22 cellular contexts compared by ENCODE assay signal in the genomic region with DNA sequence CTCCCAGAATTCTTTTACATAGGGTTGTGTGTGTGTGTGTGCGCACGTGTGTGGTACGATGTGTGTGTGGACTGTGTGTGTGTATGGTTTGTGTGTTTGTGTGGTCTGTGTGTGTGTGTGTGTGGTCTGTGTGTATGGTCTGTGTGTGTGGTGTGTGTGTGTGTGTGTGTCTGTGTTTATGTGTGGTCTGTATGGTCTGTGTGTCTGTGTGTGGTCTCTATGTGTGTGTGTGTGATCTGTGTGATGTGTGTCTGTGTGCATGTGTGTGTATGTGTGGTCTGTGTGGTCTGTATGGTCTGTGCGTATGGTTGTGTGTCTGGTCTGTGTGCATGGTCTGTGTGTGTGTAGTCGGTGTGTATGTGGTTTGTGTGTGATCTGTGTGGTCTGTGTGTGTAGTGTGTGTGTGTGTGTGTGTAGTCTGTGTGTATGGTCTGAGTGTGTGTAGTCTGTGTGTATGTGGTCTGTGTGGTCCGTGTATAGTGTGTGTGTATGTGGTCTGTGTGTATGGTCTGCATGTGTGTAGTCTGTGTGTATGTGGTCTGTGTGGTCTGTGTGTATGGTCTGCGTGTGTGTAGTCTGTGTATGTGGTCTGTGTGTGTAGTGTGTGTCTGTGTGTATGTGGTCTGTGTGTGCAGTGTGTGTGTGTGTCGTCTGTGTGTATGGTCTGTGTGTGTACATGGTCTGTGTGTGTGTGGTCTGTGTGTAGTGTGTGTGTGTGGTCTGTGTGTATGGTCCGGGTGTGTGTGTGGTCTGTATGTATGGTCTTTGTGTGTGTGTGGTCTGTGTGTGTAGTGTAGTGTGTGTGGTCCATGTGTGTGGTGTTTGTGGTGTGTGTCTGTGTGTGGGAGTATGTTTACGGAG. TPM values are rescaled to one million over a fixed set of nuclear protein-coding genes. Genes with fewer than 3 reads are reported as not detected.
DNase-seq lines count a peak whose midpoint lies in the region; ATAC-seq, FAIRE-seq and TF ChIP-seq lines count a peak whose summit lies in the region.
"Had no signal": no experiment of that assay in that cellular context is flagged by ENCODE, and none has a peak within 500 bp of the region (broad histone marks: within the 10 kb centered on the region; RNA-seq: fewer than 3 reads in every experiment).

No MANE protein-coding gene starts in this region.

- H3K27ac ChIP-seq in SK-N-SH (ENCODE audit: low read depth in 2 of 2, low read length in 1 of 2) (no peak overlapping the region), GM12878 (ENCODE audit: control insufficient read depth, insufficient read depth) (no peak overlapping the region), urinary bladder (ENCODE audit: low read depth) (peak overlapping the region; percentile 58)
- H3K27ac ChIP-seq: RWPE1, suprapubic skin had no signal

- no peaks in the 10 kb centered on the region for H3K36me3 Mint-ChIP-seq in natural killer cell treated with Interleukin-12 subunit alpha and Interleukin-12 subunit beta and Interleukin-15 and Interleukin-18, amount 100 ng/mL, for 72 hours
- H3K36me3 Mint-ChIP-seq: IgD-negative memory B cell had no signal

- H3F3A ChIP-seq in SK-N-SH (replicated peaks; ENCODE audit: insufficient read depth) = no peaks in the 10 kb centered on the region

- TF ChIP-seq EP300 in SK-N-SH (IDR thresholded peaks at IDR 0.05; ENCODE audit: borderline replicate concordance in 1 of 2, low read depth in 1 of 2, low read length in 1 of 2) (no peak), GM12878 (IDR thresholded peaks at IDR 0.05; ENCODE audit: borderline replicate concordance in 1 of 2, control insufficient read depth in 1 of 2, low read depth in 2 of 2, low read length in 2 of 2) (no peak)

- RAD21 ChIA-PET in GM12878 (lab: Charles Lee; ENCODE audit: unreplicated experiment) = no interaction called here

- H3K4me2 ChIP-seq in SK-N-SH (peak overlapping the region; percentile 13), GM12878 (ENCODE audit: control insufficient read depth, insufficient read depth) (no peak overlapping the region)

- CTCF ChIA-PET in SK-N-SH (lab: Yijun Ruan, JAX) (interaction anchor here (0.6 to 1.7 kb wide), 4 partner anchors 10 to 421 kb away, joined by 3 to 7 read pairs (median 4); no protein-coding TSS in a partner anchor), GM12878 (lab: Yijun Ruan, JAX) (no interaction called here)

- no TSS peak for BruUV-seq in GM12878 (replicated peaks; lab: Mats Ljungman, UMichigan)

- 68% methylated on average over 10 of the region's 10 CpGs for WGBS in SK-N-SH (ENCODE audit: low lambda C conversion rate)
- 46% methylated on average over 10 of the region's 10 CpGs for WGBS in GM12878 (ENCODE audit: insufficient coverage, insufficient replicate concordance, low lambda C conversion rate, missing lambda C conversion rate)
- 66% methylated on average over 10 of the region's 10 CpGs for WGBS in urinary bladder

- ATAC-seq in SK-N-SH treated with all-trans-retinoic acid at 6 μM for 48 hours (no peak), GM12878 (no peak), GM21515 (IDR thresholded peaks at IDR 0.05; ENCODE audit: unreplicated experiment) (no peak)
- ATAC-seq in natural killer cell treated with Interleukin-12 subunit alpha and Interleukin-12 subunit beta and Interleukin-15 and Interleukin-18, amount 100 ng/mL, for 72 hours = peak; percentile 10 to 30
- ATAC-seq: activated T-cell treated with anti-CD3 and anti-CD28 coated beads, Interleukin-2, amount 50 U/mL, for 72 hours; naive thymus-derived CD8-positive, alpha-beta T cell; T-helper 17 cell had no signal

- DNase-seq in SK-N-SH (no peak), GM12878 (ENCODE audit: low read depth, low spot score) (no peak)
- DNase-seq in natural killer cell treated with Interleukin-12 subunit alpha and Interleukin-12 subunit beta and Interleukin-15 and Interleukin-18, amount 100 ng/mL, for 72 hours (ENCODE audit: low spot score) = no peak
- DNase-seq in activated CD4-positive, alpha-beta T cell treated with anti-CD3 and anti-CD28 coated beads, Interleukin-2, amount 50 U/mL, for 1 hour = no peak
- DNase-seq in stimulated activated CD4-positive, alpha-beta T cell treated with anti-CD3 and anti-CD28 coated beads, Interleukin-4, amount 100 ng/mL, for 1 hour = no peak
- DNase-seq: 8988T; activated CD4-positive, alpha-beta T cell treated with anti-CD3 and anti-CD28 coated beads, Interleukin-2, amount 50 U/mL, for 4 hours; activated naive CD4-positive, alpha-beta T cell; activated T-cell treated with anti-CD3 and anti-CD28 coated beads, Interleukin-2, amount 50 U/mL, for 72 hours; CD4-positive, alpha-beta T cell; dorsolateral prefrontal cortex; naive thymus-derived CD8-positive, alpha-beta T cell; stimulated activated naive CD4-positive, alpha-beta T cell; T-helper 17 cell had no signal

- H3K9ac ChIP-seq in SK-N-SH = no peak overlapping the region
- no peak overlapping the region for H3K9ac ChIP-seq in GM12878 (ENCODE audit: control insufficient read depth, insufficient read depth, low read length)

- no peaks in the 10 kb centered on the region for H3K9me3 ChIP-seq in SK-N-SH
- no peaks in the 10 kb centered on the region for H3K9me3 ChIP-seq in GM12878 (replicated peaks; ENCODE audit: control insufficient read depth, insufficient read depth, low read length)
- H3K9me3 ChIP-seq: suprapubic skin had no signal

- SMC1A ChIA-PET in GM12878 (lab: Charles Lee; ENCODE audit: uncharacterized antibody, unreplicated experiment) = no interaction called here

- no peak for TF ChIP-seq CTCF in SK-N-SH (IDR thresholded peaks at IDR 0.05)
- no peak for TF ChIP-seq CTCF in GM12878 (IDR thresholded peaks at IDR 0.05 in 2 of 3, conservative IDR thresholded peaks at IDR 0.05 in 1 of 3; ENCODE audit: control insufficient read depth in 2 of 3, extremely low read depth in 1 of 3, insufficient read depth in 1 of 3, low read depth in 3 of 3, low read length in 3 of 3)

- H2AFZ ChIP-seq in SK-N-SH (ENCODE audit: low read depth) (no peak overlapping the region), GM12878 (ENCODE audit: control insufficient read depth, low read depth, low read length) (no peak overlapping the region)

- H3K4me3 ChIP-seq in SK-N-SH (ENCODE audit: low read depth in 2 of 2, low read length in 1 of 2) (no peak overlapping the region), GM12878 (no peak overlapping the region), urinary bladder (ENCODE audit: low read depth, low read length) (no peak overlapping the region)
- H3K4me3 ChIP-seq: suprapubic skin had no signal

- peak; percentile 78 for FAIRE-seq in GM12878 (lab: Jason Lieb, UNC)
- FAIRE-seq: frontal cortex, TTC549 had no signal

- intact Hi-C loops in GM12878 (cut with micrococcal nuclease; ENCODE audit: unreplicated experiment) = no loop called here

- TF ChIP-seq POLR2A in GM12878 (IDR thresholded peaks at IDR 0.05; ENCODE audit: low read depth, low read length) = no peak

- H3K9me3 Mint-ChIP-seq in natural killer cell treated with Interleukin-12 subunit alpha and Interleukin-12 subunit beta and Interleukin-15 and Interleukin-18, amount 100 ng/mL, for 72 hours = no peaks in the 10 kb centered on the region
- H3K9me3 Mint-ChIP-seq: activated T-cell treated with anti-CD3 and anti-CD28 coated beads, Interleukin-2, amount 50 U/mL, for 72 hours; CD4-positive, alpha-beta T cell; IgD-negative memory B cell had no signal

- H3K4me1 ChIP-seq in SK-N-SH (ENCODE audit: control insufficient read depth in 1 of 2, insufficient read depth in 2 of 2, low read depth in 1 of 2, low read length in 1 of 2) (peaks cover 0 to 13% of the 10 kb centered on the region in 2 experiments; a peak in 1 of 4 replicates), GM12878 (ENCODE audit: control insufficient read depth, insufficient read depth, low read length) (no peaks in the 10 kb centered on the region), urinary bladder (ENCODE audit: insufficient read depth) (no peaks in the 10 kb centered on the region)

- H3K36me3 ChIP-seq in SK-N-SH (replicated peaks in 1 of 2; ENCODE audit: control insufficient read depth in 1 of 2, insufficient read depth in 2 of 2, low read length in 1 of 2) (no peaks in the 10 kb centered on the region), GM12878 (ENCODE audit: control insufficient read depth in 2 of 2, insufficient read depth in 2 of 2, low read length in 1 of 2) (no peaks in the 10 kb centered on the region), urinary bladder (ENCODE audit: insufficient read depth) (no peaks in the 10 kb centered on the region)
- H3K36me3 ChIP-seq: suprapubic skin had no signal

- H3K79me2 ChIP-seq in SK-N-SH (ENCODE audit: insufficient read depth) (no peaks in the 10 kb centered on the region), GM12878 (ENCODE audit: control insufficient read depth, insufficient read depth, low read length) (no peaks in the 10 kb centered on the region)

- H3K27me3 Mint-ChIP-seq in natural killer cell treated with Interleukin-12 subunit alpha and Interleukin-12 subunit beta and Interleukin-15 and Interleukin-18, amount 100 ng/mL, for 72 hours = no peaks in the 10 kb centered on the region
- H3K27me3 Mint-ChIP-seq: CD4-positive, alpha-beta T cell; naive thymus-derived CD8-positive, alpha-beta T cell; T-helper 17 cell had no signal

- no peaks in the 10 kb centered on the region for H3K9me2 ChIP-seq in SK-N-SH

- H3K4me3 Mint-ChIP-seq in natural killer cell treated with Interleukin-12 subunit alpha and Interleukin-12 subunit beta and Interleukin-15 and Interleukin-18, amount 100 ng/mL, for 72 hours = no peak overlapping the region
- H3K4me3 Mint-ChIP-seq: activated T-cell treated with anti-CD3 and anti-CD28 coated beads, Interleukin-2, amount 50 U/mL, for 72 hours; CD4-positive, alpha-beta T cell; IgD-negative memory B cell; naive thymus-derived CD8-positive, alpha-beta T cell; T-helper 17 cell had no signal

- H3K27ac Mint-ChIP-seq in natural killer cell treated with Interleukin-12 subunit alpha and Interleukin-12 subunit beta and Interleukin-15 and Interleukin-18, amount 100 ng/mL, for 72 hours = no peak overlapping the region
- H3K27ac Mint-ChIP-seq: activated T-cell treated with anti-CD3 and anti-CD28 coated beads, Interleukin-2, amount 50 U/mL, for 72 hours; CD4-positive, alpha-beta T cell; IgD-negative memory B cell; naive thymus-derived CD8-positive, alpha-beta T cell; T-helper 17 cell had no signal

- POLR2A ChIA-PET in SK-N-SH (lab: Yijun Ruan, JAX) (interaction anchor here (0.6 kb wide), 1 partner anchor 23 kb away, joined by 3 read pairs; no protein-coding TSS in a partner anchor), GM12878 (lab: Charles Lee) (no interaction called here)

- in situ Hi-C loops in GM12878 (cut with MboI) = no loop called here

- H4K20me1 ChIP-seq in SK-N-SH (ENCODE audit: insufficient read depth) (no peaks in the 10 kb centered on the region), GM12878 (ENCODE audit: control insufficient read depth, insufficient read depth) (no peaks in the 10 kb centered on the region)

- TF ChIP-seq RAD21 in SK-N-SH (IDR thresholded peaks at IDR 0.05; ENCODE audit: low read length) (no peak), GM12878 (IDR thresholded peaks at IDR 0.05; ENCODE audit: insufficient read depth, low read depth, low read length) (no peak)

- H3K4me1 Mint-ChIP-seq in natural killer cell treated with Interleukin-12 subunit alpha and Interleukin-12 subunit beta and Interleukin-15 and Interleukin-18, amount 100 ng/mL, for 72 hours (ENCODE audit: low read depth in 2 of 2) = no peaks in the 10 kb centered on the region
- H3K4me1 Mint-ChIP-seq: IgD-negative memory B cell, T-helper 17 cell had no signal

- H3K27me3 ChIP-seq in SK-N-SH (ENCODE audit: insufficient read depth) = no peaks in the 10 kb centered on the region
- peaks cover 0 to 1% of the 10 kb centered on the region in 2 experiments; a peak in 1 of 4 replicates for H3K27me3 ChIP-seq in GM12878 (replicated peaks in 1 of 2; ENCODE audit: control insufficient read depth in 2 of 2, insufficient read depth in 2 of 2, low read length in 1 of 2)
- H3K27me3 ChIP-seq: dorsolateral prefrontal cortex, suprapubic skin had no signal

RNA-seq across cellular contexts. Expression of gene RHOU, which starts 46.8 kb away (rescaled TPM):
- polyA plus RNA-seq in SK-N-SH (2012; rRNA removed) (0.36 and 0.44 TPM in 2 replicates), GM12878 (2011; rRNA removed) (not detected in 2 replicates), GM12878 (2014; fragmentation: Illumina TruSeq; extraction: Trizol) (not detected in 2 replicates), GM12878 (2014; fragmentation: Nextera tagmentation; extraction: Ambion mirVana) (not detected), GM12878 (2014; rRNA removed) (not detected in 2 replicates), GM12878 (2016; fragmentation: Nextera tagmentation; extraction: Ambion mirVana) (not detected), urinary bladder (44.0 TPM)
- 0.57 and 0.62 TPM in 2 replicates for polyA plus RNA-seq in SK-N-SH (2012; cell fraction: cytosol; rRNA removed)
- 0.16 and 0.25 TPM in 2 replicates for polyA plus RNA-seq in SK-N-SH (2012; cell fraction: nucleus; rRNA removed)
- not detected in 2 replicates for total RNA-seq in GM12878 (2013; cell fraction: nucleolus; rRNA removed)
- total RNA-seq in GM12878 (2014; rRNA removed) (not detected in 2 replicates), GM12878 (2014; rRNA removed; fragmentation: Illumina TruSeq; extraction: Trizol) (not detected in 2 replicates), GM12878 (2021) (0.08 TPM in 1 of 2 replicates, not detected in the other), urinary bladder (40.4 TPM)
- polyA plus RNA-seq in GM12878 (2011; ENCODE audit: low read depth) = not detected
- polyA plus RNA-seq in GM12878 (2011; cell fraction: cytosol; rRNA removed) = not detected in 2 replicates
- not detected in 2 replicates for polyA plus RNA-seq in GM12878 (2011; cell fraction: nucleus; rRNA removed)
- 0.04 TPM in 1 of 2 replicates, not detected in the other for polyA plus RNA-seq in GM12878 (2012)
- polyA minus RNA-seq in GM12878 (2011; rRNA and poly(A)+ RNA removed) = not detected in 2 replicates
- not detected in 2 replicates for polyA minus RNA-seq in GM12878 (2011; cell fraction: cytosol; rRNA and poly(A)+ RNA removed)
- polyA minus RNA-seq in GM12878 (2011; cell fraction: nucleus; rRNA and poly(A)+ RNA removed) = not detected in 2 replicates
- total RNA-seq in natural killer cell treated with Interleukin-12 subunit alpha and Interleukin-12 subunit beta and Interleukin-15 and Interleukin-18, amount 100 ng/mL, for 72 hours = 1 to 10 TPM in 1 of 2 donors, under 1 TPM in 1; 0.50 to 3.7 TPM
- polyA plus RNA-seq: IgD-negative memory B cell had no signal

Comparison
In these comparisons a context has a peak if more than half of its experiments do, and no peak if none do; other contexts are left out.
1. ATAC-seq: peak in natural killer cell treated with Interleukin-12 subunit alpha and Interleukin-12 subunit beta and Interleukin-15 and Interleukin-18, amount 100 ng/mL, for 72 hours (2 of 2); none in SK-N-SH treated with all-trans-retinoic acid at 6 μM for 48 hours (single experiment), GM12878 (single experiment) and GM21515 (single experiment).